1 cellular context compared by ENCODE assay signal in genomic region chr9:124210697-124211096, GRCh38.
TF ChIP-seq lines count a peak whose summit lies in the region.

No MANE protein-coding gene starts in this region.

TF ChIP-seq in WTC11, 78 proteins besides CTCF, POLR2A, EP300 and RAD21 (continued from another document):
- TF ChIP-seq, protein P1, sequence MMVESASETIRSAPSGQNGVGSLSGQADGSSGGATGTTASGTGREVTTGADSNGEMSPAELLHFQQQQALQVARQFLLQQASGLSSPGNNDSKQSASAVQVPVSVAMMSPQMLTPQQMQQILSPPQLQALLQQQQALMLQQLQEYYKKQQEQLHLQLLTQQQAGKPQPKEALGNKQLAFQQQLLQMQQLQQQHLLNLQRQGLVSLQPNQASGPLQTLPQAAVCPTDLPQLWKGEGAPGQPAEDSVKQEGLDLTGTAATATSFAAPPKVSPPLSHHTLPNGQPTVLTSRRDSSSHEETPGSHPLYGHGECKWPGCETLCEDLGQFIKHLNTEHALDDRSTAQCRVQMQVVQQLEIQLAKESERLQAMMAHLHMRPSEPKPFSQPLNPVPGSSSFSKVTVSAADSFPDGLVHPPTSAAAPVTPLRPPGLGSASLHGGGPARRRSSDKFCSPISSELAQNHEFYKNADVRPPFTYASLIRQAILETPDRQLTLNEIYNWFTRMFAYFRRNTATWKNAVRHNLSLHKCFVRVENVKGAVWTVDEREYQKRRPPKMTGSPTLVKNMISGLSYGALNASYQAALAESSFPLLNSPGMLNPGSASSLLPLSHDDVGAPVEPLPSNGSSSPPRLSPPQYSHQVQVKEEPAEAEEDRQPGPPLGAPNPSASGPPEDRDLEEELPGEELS (CRISPR knock-in tag; IDR thresholded peaks at IDR 0.05), result no peak
- no peak for TF ChIP-seq PRDM15 (CRISPR knock-in tag; IDR thresholded peaks at IDR 0.05)
- TF ChIP-seq, protein P2, sequence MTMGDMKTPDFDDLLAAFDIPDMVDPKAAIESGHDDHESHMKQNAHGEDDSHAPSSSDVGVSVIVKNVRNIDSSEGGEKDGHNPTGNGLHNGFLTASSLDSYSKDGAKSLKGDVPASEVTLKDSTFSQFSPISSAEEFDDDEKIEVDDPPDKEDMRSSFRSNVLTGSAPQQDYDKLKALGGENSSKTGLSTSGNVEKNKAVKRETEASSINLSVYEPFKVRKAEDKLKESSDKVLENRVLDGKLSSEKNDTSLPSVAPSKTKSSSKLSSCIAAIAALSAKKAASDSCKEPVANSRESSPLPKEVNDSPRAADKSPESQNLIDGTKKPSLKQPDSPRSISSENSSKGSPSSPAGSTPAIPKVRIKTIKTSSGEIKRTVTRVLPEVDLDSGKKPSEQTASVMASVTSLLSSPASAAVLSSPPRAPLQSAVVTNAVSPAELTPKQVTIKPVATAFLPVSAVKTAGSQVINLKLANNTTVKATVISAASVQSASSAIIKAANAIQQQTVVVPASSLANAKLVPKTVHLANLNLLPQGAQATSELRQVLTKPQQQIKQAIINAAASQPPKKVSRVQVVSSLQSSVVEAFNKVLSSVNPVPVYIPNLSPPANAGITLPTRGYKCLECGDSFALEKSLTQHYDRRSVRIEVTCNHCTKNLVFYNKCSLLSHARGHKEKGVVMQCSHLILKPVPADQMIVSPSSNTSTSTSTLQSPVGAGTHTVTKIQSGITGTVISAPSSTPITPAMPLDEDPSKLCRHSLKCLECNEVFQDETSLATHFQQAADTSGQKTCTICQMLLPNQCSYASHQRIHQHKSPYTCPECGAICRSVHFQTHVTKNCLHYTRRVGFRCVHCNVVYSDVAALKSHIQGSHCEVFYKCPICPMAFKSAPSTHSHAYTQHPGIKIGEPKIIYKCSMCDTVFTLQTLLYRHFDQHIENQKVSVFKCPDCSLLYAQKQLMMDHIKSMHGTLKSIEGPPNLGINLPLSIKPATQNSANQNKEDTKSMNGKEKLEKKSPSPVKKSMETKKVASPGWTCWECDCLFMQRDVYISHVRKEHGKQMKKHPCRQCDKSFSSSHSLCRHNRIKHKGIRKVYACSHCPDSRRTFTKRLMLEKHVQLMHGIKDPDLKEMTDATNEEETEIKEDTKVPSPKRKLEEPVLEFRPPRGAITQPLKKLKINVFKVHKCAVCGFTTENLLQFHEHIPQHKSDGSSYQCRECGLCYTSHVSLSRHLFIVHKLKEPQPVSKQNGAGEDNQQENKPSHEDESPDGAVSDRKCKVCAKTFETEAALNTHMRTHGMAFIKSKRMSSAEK (CRISPR knock-in tag; IDR thresholded peaks at IDR 0.05; ENCODE audit: borderline replicate concordance), result no peak
